ENCODE assay signal across 24 cellular contexts in the genomic region with DNA sequence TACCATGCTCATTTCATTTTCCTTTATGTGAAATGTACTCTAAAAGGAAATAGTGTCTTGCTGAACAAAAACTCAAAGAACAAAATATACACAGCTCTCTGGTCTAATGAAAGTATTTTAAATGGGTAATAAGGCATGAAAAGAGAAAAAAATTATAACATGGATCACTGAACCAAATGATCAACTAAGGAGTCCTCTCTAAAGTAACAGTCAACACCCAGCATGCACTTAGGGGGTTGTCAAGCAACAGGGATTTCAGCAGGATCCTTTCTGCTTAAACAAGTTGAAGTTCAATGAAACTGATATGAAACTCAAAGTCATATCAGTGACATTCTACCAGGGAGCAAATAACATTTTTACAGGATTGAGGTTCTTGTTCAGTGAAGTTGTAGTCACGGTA.
DNase-seq lines count a peak whose midpoint lies in the region; ATAC-seq, FAIRE-seq and TF ChIP-seq lines count a peak whose summit lies in the region.
"Had no signal": no experiment of that assay in that cellular context is flagged by ENCODE, and none has a peak within 500 bp of the region (broad histone marks: within the 10 kb centered on the region; RNA-seq: fewer than 3 reads in every experiment).

No MANE protein-coding gene starts in this region.

- no peaks in the 10 kb centered on the region for H3K27me3 ChIP-seq in endocrine pancreas (ENCODE audit: control insufficient read depth, insufficient read depth, low read length)
- H3K27me3 ChIP-seq: BE2C, BLaER1 had no signal

- no peaks in the 10 kb centered on the region for H3K36me3 ChIP-seq in endocrine pancreas (ENCODE audit: control insufficient read depth, insufficient read depth, low read length)
- H3K36me3 ChIP-seq: BE2C, BLaER1 had no signal

- peak overlapping the region; percentile 24; the same call in 1 of the 2 replicates for H3K27ac ChIP-seq in 22Rv1
- H3K27ac ChIP-seq: BLaER1 had no signal

- no peaks in the 10 kb centered on the region for H3K9me3 ChIP-seq in endocrine pancreas (ENCODE audit: control insufficient read depth, low read length)
- H3K9me3 ChIP-seq: BE2C had no signal

- H3K9ac ChIP-seq in endocrine pancreas (ENCODE audit: control insufficient read depth, insufficient read depth, low read length), result no peak overlapping the region
- H3K9ac ChIP-seq: BLaER1 had no signal

- H3K4me1 ChIP-seq in endocrine pancreas (ENCODE audit: control insufficient read depth, insufficient read depth, low read length), result peaks cover 18% of the 10 kb centered on the region

- DNase-seq in NCI-H526 (lab: John Stamatoyannopoulos, UW), result no peak
- DNase-seq: 8988T; ACHN; BE2C; C1 segment of cervical spinal cord; CD4-positive, alpha-beta memory T cell; CD4-positive, CD25-positive, alpha-beta regulatory T cell; CD8-positive, alpha-beta memory T cell; COR-L47; DMS 273 treated with DMSO at 0.1 percent for 48 hours; DMS153; DMS53; DMS79; DND-41; EL; GDM1 had no signal

- ATAC-seq in HG02885 (IDR thresholded peaks at IDR 0.05; ENCODE audit: poor library complexity, unreplicated experiment), result no peak

- FAIRE-seq in islet of Langerhans (lab: Jason Lieb, UNC), result peak; percentile 98
- FAIRE-seq: A204.1, GM12891, GM19239 had no signal

- TF ChIP-seq CTCF in 22Rv1 (IDR thresholded peaks at IDR 0.05), result no peak

- peak overlapping the region; percentile 24 for H3K4me3 ChIP-seq in endocrine pancreas (ENCODE audit: control insufficient read depth, insufficient read depth, low read length)
- H3K4me3 ChIP-seq: BLaER1 had no signal
